In the genomic region with DNA sequence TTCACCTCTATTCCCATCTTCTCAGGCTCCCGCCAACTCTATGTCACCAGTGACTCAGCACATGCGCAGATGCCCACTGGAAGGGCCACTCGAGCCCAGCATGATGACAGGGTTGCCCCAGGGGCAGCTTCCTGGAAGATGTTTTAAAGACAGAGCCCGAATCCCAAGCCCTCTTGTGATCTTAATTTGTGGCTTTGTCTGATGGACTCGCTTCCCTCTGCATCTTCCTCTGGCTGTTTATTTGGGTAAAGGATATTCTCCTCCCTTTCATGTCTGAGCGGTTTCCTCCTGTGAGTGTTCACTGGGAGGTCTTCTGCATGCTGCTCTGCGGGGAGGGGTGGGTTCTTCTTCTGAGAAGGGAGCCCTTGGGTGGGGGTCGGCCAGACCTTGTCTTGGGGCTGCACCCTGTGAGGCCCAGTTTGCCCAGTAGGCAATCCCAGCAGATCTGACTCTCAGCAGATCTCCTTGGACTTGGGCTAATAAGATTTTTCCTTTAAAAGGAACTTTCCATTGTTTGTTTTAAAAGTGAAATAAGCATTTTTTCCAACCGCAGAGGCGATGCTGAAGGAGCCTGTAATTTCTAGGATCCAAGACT, we compare ENCODE assay signal across 28 cellular contexts.
DNase-seq lines count a peak whose midpoint lies in the region; ATAC-seq, FAIRE-seq and TF ChIP-seq lines count a peak whose summit lies in the region.
"Had no signal": no experiment of that assay in that cellular context is flagged by ENCODE, and none has a peak within 500 bp of the region (broad histone marks: within the 10 kb centered on the region; RNA-seq: fewer than 3 reads in every experiment).

No MANE protein-coding gene starts in this region.

- H2AFZ ChIP-seq in K562 (ENCODE audit: low read depth, low read length), result no peak overlapping the region

- TF ChIP-seq RAD21 in K562 (CRISPR knock-in tag; conservative IDR thresholded peaks at IDR 0.05 in 1 of 2, IDR thresholded peaks at IDR 0.05 in 1 of 2), result no peak

- CTCF ChIA-PET in K562 (lab: Yijun Ruan, JAX; ENCODE audit: low intra/inter-chr PET ratio), result no interaction called here

- no peaks in the 10 kb centered on the region for H3K4me1 ChIP-seq in K562 (replicated peaks in 1 of 2; ENCODE audit: control insufficient read depth in 2 of 2, insufficient read depth in 2 of 2, low read length in 2 of 2)

- no peak overlapping the region for H3K4me3 ChIP-seq in Jurkat, Clone E6-1 (ENCODE audit: low read length)
- no peak overlapping the region for H3K4me3 ChIP-seq in K562
- H3K4me3 ChIP-seq: gastrocnemius medialis, mucosa of descending colon, sigmoid colon, SK-N-MC had no signal

- DNase-seq in Jurkat, Clone E6-1 (ENCODE audit: low read depth, low spot score), result peak; percentile 42
- DNase-seq in K562 (ENCODE audit: extremely low read depth in 1 of 4, low spot score in 3 of 4) (no peak), iris pigment epithelial cell (ENCODE audit: low read depth) (peak; percentile 64)
- no peak for DNase-seq in stimulated activated effector memory CD8-positive, alpha-beta T cell treated with anti-CD3 and anti-CD28 coated beads, Interleukin-12 subunit alpha, Interleukin-12 subunit beta, amount 100 ng/mL, for 72 hours (ENCODE audit: low spot score in 2 of 2)
- DNase-seq: activated CD4-positive, alpha-beta T cell treated with anti-CD3 and anti-CD28 coated beads, Interleukin-2, amount 10 ng/mL, durations not matched to agents 24 days and 14 days; CD4-positive, alpha-beta T cell; DMS 273 treated with DMSO at 0.1 percent for 48 hours; effector memory CD4-positive, alpha-beta T cell; erythroblast; gastrocnemius medialis; hypothalamus; Kasumi-1; mucosa of descending colon; NCI-H1048; NCI-H2029; NCI-H226; sigmoid colon; stimulated activated CD8-positive, alpha-beta memory T cell treated with anti-CD3 and anti-CD28 coated beads, Interleukin-4, amount 100 ng/mL, for 48 hours; WERI-Rb-1 had no signal

- H3K27me3 ChIP-seq in K562 (ENCODE audit: control insufficient read depth in 2 of 2, insufficient read depth in 2 of 2, low read length in 2 of 2), result peaks cover 13 to 26% of the 10 kb centered on the region in 2 experiments
- H3K27me3 ChIP-seq: gastrocnemius medialis, sigmoid colon had no signal

- no peak overlapping the region for H3K9ac ChIP-seq in K562 (ENCODE audit: insufficient read depth in 1 of 2, low read depth in 2 of 2, low read length in 2 of 2)

- no peaks in the 10 kb centered on the region for H3K36me3 ChIP-seq in K562 (ENCODE audit: control insufficient read depth, insufficient read depth, low read length)
- H3K36me3 ChIP-seq: gastrocnemius medialis, sigmoid colon, WERI-Rb-1 had no signal

- ATAC-seq in K562 (no peak), GM21737 (IDR thresholded peaks at IDR 0.05; ENCODE audit: unreplicated experiment) (no peak), HG02885 (IDR thresholded peaks at IDR 0.05; ENCODE audit: poor library complexity, unreplicated experiment) (no peak), HG03520 (IDR thresholded peaks at IDR 0.05; ENCODE audit: unreplicated experiment) (no peak)
- no peak for ATAC-seq in stimulated activated effector memory CD8-positive, alpha-beta T cell treated with anti-CD3 and anti-CD28 coated beads, Interleukin-12 subunit alpha, Interleukin-12 subunit beta, amount 100 ng/mL, for 72 hours
- ATAC-seq: gastrocnemius medialis, mucosa of descending colon had no signal

- peaks cover 14% of the 10 kb centered on the region for H3K4me1 Mint-ChIP-seq in stimulated activated effector memory CD8-positive, alpha-beta T cell treated with anti-CD3 and anti-CD28 coated beads, Interleukin-12 subunit alpha, Interleukin-12 subunit beta, amount 100 ng/mL, for 72 hours
- H3K4me1 Mint-ChIP-seq: brain had no signal

- POLR2A ChIA-PET in K562 (lab: Yijun Ruan, JAX), result no interaction called here

- H4K20me1 ChIP-seq in K562 (replicated peaks; ENCODE audit: control insufficient read depth, insufficient read depth, low read length), result no peaks in the 10 kb centered on the region

- H3K9me3 ChIP-seq in K562 (replicated peaks; ENCODE audit: control insufficient read depth, insufficient read depth, low read depth, low read length), result no peaks in the 10 kb centered on the region
- H3K9me3 ChIP-seq: gastrocnemius medialis, mucosa of descending colon, sigmoid colon had no signal

- no peaks in the 10 kb centered on the region for H3K9me1 ChIP-seq in K562 (ENCODE audit: control insufficient read depth, insufficient read depth, low read length)

- 0% methylated on average over 10 of the region's 10 CpGs for WGBS in K562 (ENCODE audit: insufficient coverage, low coverage, missing lambda C conversion rate)

- intact Hi-C loops in K562 (cut with micrococcal nuclease), result no loop called here

- no peak for FAIRE-seq in K562 (lab: Jason Lieb, UNC)
- FAIRE-seq: colon, islet of Langerhans had no signal

- H3K27ac ChIP-seq in K562 (ENCODE audit: extremely low read depth, low read depth, low read length), result no peak overlapping the region
- H3K27ac ChIP-seq: gastrocnemius medialis, RWPE1, SK-N-MC, WERI-Rb-1 had no signal

- in situ Hi-C loops in K562 (cut with MboI), result no loop called here

- peak overlapping the region; percentile 43 for H3K27ac Mint-ChIP-seq in stimulated activated effector memory CD8-positive, alpha-beta T cell treated with anti-CD3 and anti-CD28 coated beads, Interleukin-12 subunit alpha, Interleukin-12 subunit beta, amount 100 ng/mL, for 72 hours
- H3K27ac Mint-ChIP-seq: activated CD4-positive, alpha-beta T cell treated with anti-CD3 and anti-CD28 coated beads, Interleukin-2, amount 10 ng/mL, durations not matched to agents 24 days and 14 days; brain; type B pancreatic cell had no signal

- H3K36me3 Mint-ChIP-seq in stimulated activated effector memory CD8-positive, alpha-beta T cell treated with anti-CD3 and anti-CD28 coated beads, Interleukin-12 subunit alpha, Interleukin-12 subunit beta, amount 100 ng/mL, for 72 hours, result no peaks in the 10 kb centered on the region
- H3K36me3 Mint-ChIP-seq: brain, type B pancreatic cell had no signal

- no peak overlapping the region for H3K4me2 ChIP-seq in K562 (ENCODE audit: insufficient read depth, low read length)

- no TSS peak for BruUV-seq in K562 (replicated peaks; lab: Mats Ljungman, UMichigan)

- H3K4me3 Mint-ChIP-seq in stimulated activated effector memory CD8-positive, alpha-beta T cell treated with anti-CD3 and anti-CD28 coated beads, Interleukin-12 subunit alpha, Interleukin-12 subunit beta, amount 100 ng/mL, for 72 hours, result no peak overlapping the region
- H3K4me3 Mint-ChIP-seq: brain; CD4-positive, alpha-beta T cell; type B pancreatic cell had no signal

- no peaks in the 10 kb centered on the region for H3K9me3 Mint-ChIP-seq in stimulated activated effector memory CD8-positive, alpha-beta T cell treated with anti-CD3 and anti-CD28 coated beads, Interleukin-12 subunit alpha, Interleukin-12 subunit beta, amount 100 ng/mL, for 72 hours
- H3K9me3 Mint-ChIP-seq: type B pancreatic cell had no signal

- TF ChIP-seq POLR2A in K562 (conservative IDR thresholded peaks at IDR 0.05), result no peak

- H3K79me2 ChIP-seq in K562 (ENCODE audit: control insufficient read depth, insufficient read depth, low read length), result no peaks in the 10 kb centered on the region

- no peak for TF ChIP-seq EP300 in K562 (IDR thresholded peaks at IDR 0.05; ENCODE audit: low read length)

- TF ChIP-seq CTCF in K562 (IDR thresholded peaks at IDR 0.05 in 2 of 3, conservative IDR thresholded peaks at IDR 0.05 in 1 of 3; ENCODE audit: insufficient read depth in 2 of 3, low read depth in 1 of 3, low read length in 3 of 3), result no peak

TF ChIP-seq in K562, 482 proteins besides CTCF, POLR2A, EP300 and RAD21:
- peak; percentile 31 to 42; a peak in 3 of 4 replicates for TF ChIP-seq NRF1 (conservative IDR thresholded peaks at IDR 0.05 in 1 of 2, IDR thresholded peaks at IDR 0.05 in 1 of 2)
- TF ChIP-seq FOXA1 (IDR thresholded peaks at IDR 0.05; ENCODE audit: borderline replicate concordance), result no peak
- TF ChIP-seq MAZ (CRISPR knock-in tag; conservative IDR thresholded peaks at IDR 0.05 in 1 of 2, IDR thresholded peaks at IDR 0.05 in 1 of 2), result no peak

Comparison
In these comparisons a context has a peak if more than half of its experiments do, and no peak if none do; other contexts are left out.
1. DNase-seq: peak in Jurkat, Clone E6-1 (single experiment) and iris pigment epithelial cell (single experiment); none in K562 (0 of 4) and stimulated activated effector memory CD8-positive, alpha-beta T cell treated with anti-CD3 and anti-CD28 coated beads, Interleukin-12 subunit alpha, Interleukin-12 subunit beta, amount 100 ng/mL, for 72 hours (0 of 2).